Comparison of ENCODE assay signal across 1 cellular context in genomic region chr17:40945414-40945813, GRCh38.
TF ChIP-seq lines count a peak whose summit lies in the region.

No MANE protein-coding gene starts in this region.

TF ChIP-seq in HCT116, 20 proteins besides CTCF, POLR2A, EP300 and RAD21 (continued from another document):
- TF ChIP-seq SRF (IDR thresholded peaks at IDR 0.05; ENCODE audit: low read depth), result no peak
